Comparison of ENCODE assay signal across 8 cellular contexts in genomic region chr14:58151264-58151700, GRCh38. TPM values are rescaled to one million over a fixed set of nuclear protein-coding genes. Genes with fewer than 3 reads are reported as not detected.
A peak's percentile ranks its signal among the peaks of the same experiment; 100 is the strongest.
DNase-seq lines count a peak whose midpoint lies in the region; ATAC-seq and TF ChIP-seq lines count a peak whose summit lies in the region.

No MANE protein-coding gene starts in this region.

- TF ChIP-seq CTCF in GM12875 (IDR thresholded peaks at IDR 0.05; ENCODE audit: borderline replicate concordance, insufficient read depth, low read depth, low read length): no peak

- no peak overlapping the region for H2BK120ac ChIP-seq in mesenchymal stem cell (ENCODE audit: low read depth, low read length)

- H3K27ac ChIP-seq in cingulate gyrus (ENCODE audit: low read depth, low read length) (peak overlapping the region; percentile 10), mesenchymal stem cell (ENCODE audit: low read length, poor library complexity, severe bottlenecking) (peak overlapping the region; percentile 10), urinary bladder (ENCODE audit: low read depth) (peak overlapping the region; percentile 12)

- H2AK5ac ChIP-seq in mesenchymal stem cell (ENCODE audit: low read length, severe bottlenecking): no peak overlapping the region

- H3K14ac ChIP-seq in mesenchymal stem cell (ENCODE audit: low read length in 2 of 2): no peak overlapping the region

- no peaks in the 10 kb centered on the region for H3K36me3 ChIP-seq in MG63
- no peaks in the 10 kb centered on the region for H3K36me3 ChIP-seq in mesenchymal stem cell (ENCODE audit: control insufficient read depth in 1 of 2, insufficient read depth in 2 of 2, low read depth in 1 of 2, low read length in 2 of 2)
- no peaks in the 10 kb centered on the region for H3K36me3 ChIP-seq in urinary bladder (ENCODE audit: insufficient read depth)

- peak overlapping the region; percentile 81 for H3K4me2 ChIP-seq in mesenchymal stem cell (ENCODE audit: low read length, poor library complexity, severe bottlenecking)

- no peaks in the 10 kb centered on the region for H3K9me3 ChIP-seq in MG63
- no peaks in the 10 kb centered on the region for H3K9me3 ChIP-seq in mesenchymal stem cell (ENCODE audit: control insufficient read depth, low read length)

- H3K79me1 ChIP-seq in mesenchymal stem cell (replicated peaks; ENCODE audit: low read length, poor library complexity, severe bottlenecking): peaks cover 16% of the 10 kb centered on the region

- H3K9ac ChIP-seq in mesenchymal stem cell (ENCODE audit: low read length): peak overlapping the region; percentile 81

- no peak overlapping the region for H4K91ac ChIP-seq in mesenchymal stem cell (ENCODE audit: low read length)

- peak overlapping the region in 1 of 2 experiments; percentile 91 for H3K18ac ChIP-seq in mesenchymal stem cell (ENCODE audit: low read depth in 1 of 2, low read length in 2 of 2)

- H3K23ac ChIP-seq in mesenchymal stem cell (ENCODE audit: low read length in 2 of 2): no peak overlapping the region

- no peak overlapping the region for H2BK15ac ChIP-seq in mesenchymal stem cell (ENCODE audit: low read depth, poor library complexity, severe bottlenecking)

- no peak overlapping the region for H4K8ac ChIP-seq in mesenchymal stem cell (ENCODE audit: low read length)

- H3K4me1 ChIP-seq in mesenchymal stem cell (ENCODE audit: control insufficient read depth, insufficient read depth, low read depth, low read length): peaks cover 4% of the 10 kb centered on the region
- H3K4me1 ChIP-seq in urinary bladder (ENCODE audit: insufficient read depth): no peaks in the 10 kb centered on the region

- no peak overlapping the region for H2BK12ac ChIP-seq in mesenchymal stem cell (ENCODE audit: low read length in 2 of 2)

- no peak for ATAC-seq in GM19463 (IDR thresholded peaks at IDR 0.05; ENCODE audit: unreplicated experiment)

- no peak overlapping the region for H2BK5ac ChIP-seq in mesenchymal stem cell (ENCODE audit: low read depth, low read length, poor library complexity, severe bottlenecking)

- DNase-seq in MG63 (no peak), mesenchymal stem cell (peak; percentile 44), NK-92 (lab: John Stamatoyannopoulos, UW; ENCODE audit: unreplicated experiment) (no peak), NCI-H2029 (lab: John Stamatoyannopoulos, UW) (no peak)

- 2% methylated on average over 22 of the region's 22 CpGs for WGBS in mesenchymal stem cell
- WGBS in urinary bladder: 2% methylated on average over 22 of the region's 22 CpGs

- H3K4ac ChIP-seq in mesenchymal stem cell (ENCODE audit: low read depth in 1 of 2, low read length in 2 of 2): no peak overlapping the region

- peak overlapping the region; percentile 96 for H2AFZ ChIP-seq in mesenchymal stem cell (ENCODE audit: low read depth, low read length)

- H3K4me3 ChIP-seq in GM12875 (ENCODE audit: low read depth, low read length) (peak overlapping the region; percentile 47), MG63 (peak overlapping the region; percentile 45), mesenchymal stem cell (ENCODE audit: insufficient read depth in 1 of 2, low read depth in 1 of 2, low read length in 2 of 2) (peak overlapping the region; percentile 83 to 98), urinary bladder (ENCODE audit: low read depth, low read length) (peak overlapping the region; percentile 91)

- H3K27me3 ChIP-seq in MG63: peaks cover 39% of the 10 kb centered on the region
- H3K27me3 ChIP-seq in mesenchymal stem cell (ENCODE audit: control insufficient read depth in 1 of 2, insufficient read depth in 1 of 2, low read length in 2 of 2): peaks cover 0 to 13% of the 10 kb centered on the region in 2 experiments

RNA-seq across cellular contexts. Expression of gene ARMH4, which starts 0.7 kb away (rescaled TPM):
- 1.9 TPM in 1 of 2 replicates, not detected in the other for total RNA-seq in MG63 (2014; rRNA removed; shearing (Covaris generic); ENCODE audit: low replicate concordance)
- polyA plus RNA-seq in mesenchymal stem cell (2013, experiment 1 of 2): 2.5 TPM
- polyA plus RNA-seq in mesenchymal stem cell (2013, experiment 2 of 2): 2.9 TPM
- 39.9 TPM for total RNA-seq in urinary bladder
- 3.6 TPM for polyA plus RNA-seq in urinary bladder

RNA-seq across cellular contexts. Expression of gene ACTR10, which starts 48.7 kb away (rescaled TPM):
- 28.5 and 40.1 TPM in 2 replicates for total RNA-seq in MG63 (2014; rRNA removed; shearing (Covaris generic); ENCODE audit: low replicate concordance)
- 57.3 TPM for polyA plus RNA-seq in mesenchymal stem cell (2013, experiment 1 of 2)
- 63.5 TPM for polyA plus RNA-seq in mesenchymal stem cell (2013, experiment 2 of 2)
- total RNA-seq in urinary bladder: 79.5 TPM
- 73.5 TPM for polyA plus RNA-seq in urinary bladder

Comparison
In these comparisons a context has a peak if more than half of its experiments do, and no peak if none do; other contexts are left out.
1. RNA of gene ARMH4, which starts 0.7 kb away (total RNA-seq): 39.9 TPM in urinary bladder (single experiment); 1.9 TPM in MG63; every median in the first group is over 10 times any median in the second.
2. Peak in every context shown above with its lines, with median percentiles within 50 percentile points of each other: H3K4me3 ChIP-seq and H3K27ac ChIP-seq.